In genomic region chr15:46766021-46766420, GRCh38 we compare ENCODE assay signal across 21 cellular contexts.
A peak's percentile ranks its signal among the peaks of the same experiment; 100 is the strongest.
DNase-seq lines count a peak whose midpoint lies in the region; ATAC-seq and TF ChIP-seq lines count a peak whose summit lies in the region.
"Had no signal": no experiment of that assay in that cellular context is flagged by ENCODE, and none has a peak within 500 bp of the region (broad histone marks: within the 10 kb centered on the region; RNA-seq: fewer than 3 reads in every experiment).

No MANE protein-coding gene starts in this region.

- no peaks in the 10 kb centered on the region for H3K36me3 ChIP-seq in Caco-2 (ENCODE audit: control insufficient read depth, insufficient read depth, low read length)
- H3K36me3 ChIP-seq in mesendoderm (ENCODE audit: control insufficient read depth, insufficient read depth, low read length): no peaks in the 10 kb centered on the region
- H3K36me3 ChIP-seq in trophoblast cell (ENCODE audit: control insufficient read depth in 1 of 2, insufficient read depth in 2 of 2, low read length in 2 of 2): no peaks in the 10 kb centered on the region
- H3K36me3 ChIP-seq: BLaER1 treated with 17β-estradiol and CSF1 and Interleukin-3, amounts not matched to agents 10 nM and 100 nM had no signal

- no peak for ATAC-seq in left lobe of liver
- ATAC-seq: A549; CD8-positive, alpha-beta T cell; GM12878 had no signal

- H3K9me3 ChIP-seq in Caco-2: peaks cover 20% of the 10 kb centered on the region; the same call in 1 of the 2 replicates
- H3K9me3 ChIP-seq in trophoblast cell (ENCODE audit: insufficient read depth, low read depth, low read length): peaks cover 5% of the 10 kb centered on the region
- H3K9me3 ChIP-seq: A549 had no signal

- H4K12ac ChIP-seq in trophoblast cell (ENCODE audit: low read depth, low read length): no peak overlapping the region

- TF ChIP-seq CTCF in Caco-2 (IDR thresholded peaks at IDR 0.05; ENCODE audit: insufficient read depth in 1 of 2, low read depth in 1 of 2, low read length in 1 of 2, severe bottlenecking in 1 of 2, unreplicated experiment in 1 of 2) (no peak), nephron progenitor cell (IDR thresholded peaks at IDR 0.05) (no peak)

- H3K4me3 ChIP-seq in Caco-2 (ENCODE audit: low read depth, low read length): no peak overlapping the region
- H3K4me3 ChIP-seq in mesendoderm (ENCODE audit: low read length): no peak overlapping the region
- no peak overlapping the region for H3K4me3 ChIP-seq in trophoblast cell (ENCODE audit: low read depth, low read length)
- H3K4me3 ChIP-seq: A549; BLaER1 treated with 17β-estradiol and CSF1 and Interleukin-3, amounts not matched to agents 10 nM and 100 nM; GM12878 had no signal

- H3K27me3 ChIP-seq in Caco-2 (replicated peaks; ENCODE audit: control insufficient read depth, insufficient read depth, low read length): no peaks in the 10 kb centered on the region
- no peaks in the 10 kb centered on the region for H3K27me3 ChIP-seq in mesendoderm (ENCODE audit: insufficient read depth, low read length, poor library complexity)
- H3K27me3 ChIP-seq in trophoblast cell (ENCODE audit: insufficient read depth, low read length): no peaks in the 10 kb centered on the region
- H3K27me3 ChIP-seq: BLaER1 treated with 17β-estradiol and CSF1 and Interleukin-3, amounts not matched to agents 10 nM and 100 nM had no signal

- H2AFZ ChIP-seq in trophoblast cell (ENCODE audit: insufficient read depth, low read length, poor library complexity): no peak overlapping the region

- no peak overlapping the region for H2AK5ac ChIP-seq in mesendoderm (ENCODE audit: low read length)
- H2AK5ac ChIP-seq in trophoblast cell (ENCODE audit: low read length): no peak overlapping the region

- H3K4me1 Mint-ChIP-seq in Caco-2 (ENCODE audit: low read depth, unreplicated experiment) (no peaks in the 10 kb centered on the region), nephron progenitor cell (peaks cover 6% of the 10 kb centered on the region)
- H3K4me1 Mint-ChIP-seq: B cell had no signal

- H3K4me2 ChIP-seq in mesendoderm (ENCODE audit: low read length): no peak overlapping the region
- no peak overlapping the region for H3K4me2 ChIP-seq in trophoblast cell (ENCODE audit: low read length)
- H3K4me2 ChIP-seq: A549; BLaER1 treated with 17β-estradiol and CSF1 and Interleukin-3, amounts not matched to agents 10 nM and 100 nM had no signal

- H3K79me2 ChIP-seq in mesendoderm (ENCODE audit: control insufficient read depth, insufficient read depth, low read length) (no peaks in the 10 kb centered on the region), trophoblast cell (ENCODE audit: control insufficient read depth, insufficient read depth, low read length, poor library complexity) (no peaks in the 10 kb centered on the region)

- no peak overlapping the region for H2BK12ac ChIP-seq in trophoblast cell (ENCODE audit: low read length)

- H3K14ac ChIP-seq in trophoblast cell (ENCODE audit: low read length): no peak overlapping the region

- H3K4me1 ChIP-seq in Caco-2: peaks cover 15% of the 10 kb centered on the region
- H3K4me1 ChIP-seq in mesendoderm (ENCODE audit: control insufficient read depth, low read depth, low read length): no peaks in the 10 kb centered on the region
- H3K4me1 ChIP-seq in trophoblast cell (ENCODE audit: control insufficient read depth in 1 of 2, insufficient read depth in 2 of 2, low read length in 2 of 2): no peaks in the 10 kb centered on the region
- H3K4me1 ChIP-seq: A549; BLaER1 treated with 17β-estradiol and CSF1 and Interleukin-3, amounts not matched to agents 10 nM and 100 nM had no signal

- no TSS peak for BruUV-seq in Caco-2 (replicated peaks; lab: Mats Ljungman, UMichigan)

- H3K27me3 Mint-ChIP-seq in Caco-2 (ENCODE audit: insufficient read depth, unreplicated experiment): no peaks in the 10 kb centered on the region
- no peaks in the 10 kb centered on the region for H3K27me3 Mint-ChIP-seq in nephron progenitor cell (ENCODE audit: low read depth, poor library complexity)
- H3K27me3 Mint-ChIP-seq: B cell; CD4-positive, alpha-beta T cell had no signal

- no peak overlapping the region for H3K18ac ChIP-seq in mesendoderm (ENCODE audit: low read length)
- no peak overlapping the region for H3K18ac ChIP-seq in trophoblast cell (ENCODE audit: low read length)

- intact Hi-C loops in Caco-2 (cut with micrococcal nuclease; ENCODE audit: unreplicated experiment): loop anchor here (1.0 kb wide), 1 partner anchor 44 kb away; no protein-coding TSS in a partner anchor

- no peak overlapping the region for H2BK120ac ChIP-seq in mesendoderm (ENCODE audit: low read depth, low read length)
- H2BK120ac ChIP-seq in trophoblast cell (ENCODE audit: insufficient read depth, low read length, poor library complexity): no peak overlapping the region

- H3K56ac ChIP-seq in mesendoderm (ENCODE audit: low read length): peak overlapping the region; percentile 19

- CTCF ChIA-PET in Caco-2 (lab: Charles Lee): no interaction called here

- H3K36me3 Mint-ChIP-seq in Caco-2 (ENCODE audit: insufficient read depth, unreplicated experiment) (peaks cover 11% of the 10 kb centered on the region), nephron progenitor cell (ENCODE audit: low read depth) (peaks cover 23% of the 10 kb centered on the region)
- H3K36me3 Mint-ChIP-seq: CD8-positive, alpha-beta T cell had no signal

- no peak overlapping the region for H3K4me3 Mint-ChIP-seq in Caco-2 (ENCODE audit: unreplicated experiment)
- H3K4me3 Mint-ChIP-seq in nephron progenitor cell: no peak overlapping the region
- H3K4me3 Mint-ChIP-seq: B cell; CD4-positive, alpha-beta T cell; CD8-positive, alpha-beta T cell had no signal

- H3K9ac ChIP-seq in mesendoderm (ENCODE audit: low read length) (no peak overlapping the region), trophoblast cell (ENCODE audit: low read length) (no peak overlapping the region)
- H3K9ac ChIP-seq: BLaER1 treated with 17β-estradiol and CSF1 and Interleukin-3, amounts not matched to agents 10 nM and 100 nM had no signal

- H3K27ac ChIP-seq in mesendoderm (ENCODE audit: low read depth, low read length) (no peak overlapping the region), trophoblast cell (ENCODE audit: low read depth, low read length) (no peak overlapping the region)
- H3K27ac ChIP-seq: 22Rv1; A549; BLaER1 treated with 17β-estradiol and CSF1 and Interleukin-3, amounts not matched to agents 10 nM and 100 nM; C4-2B had no signal

- H4K8ac ChIP-seq in mesendoderm (ENCODE audit: low read depth, low read length) (no peak overlapping the region), trophoblast cell (ENCODE audit: low read depth, low read length) (no peak overlapping the region)

- H3K27ac Mint-ChIP-seq in Caco-2 (ENCODE audit: unreplicated experiment) (peak overlapping the region; percentile 26), nephron progenitor cell (peak overlapping the region; percentile 24)
- H3K27ac Mint-ChIP-seq: B cell; CD4-positive, alpha-beta T cell; CD8-positive, alpha-beta T cell had no signal

- no CpG with 5 or more reads among the region's 2 CpGs for WGBS in mesendoderm (ENCODE audit: extremely low coverage, insufficient coverage, low lambda C conversion rate)
- no CpG with 5 or more reads among the region's 2 CpGs for WGBS in trophoblast cell (ENCODE audit: extremely low coverage, insufficient coverage, insufficient read length)

- H3K23ac ChIP-seq in mesendoderm (ENCODE audit: low read length) (no peak overlapping the region), trophoblast cell (ENCODE audit: low read length) (no peak overlapping the region)

- no peak overlapping the region for H4K91ac ChIP-seq in trophoblast cell (ENCODE audit: low read depth, low read length)

- no peak overlapping the region for H2BK15ac ChIP-seq in mesendoderm (replicated peaks; ENCODE audit: low read depth)

- H3K9me3 Mint-ChIP-seq in Caco-2 (ENCODE audit: unreplicated experiment): peaks cover 14% of the 10 kb centered on the region
- H3K9me3 Mint-ChIP-seq in nephron progenitor cell: peaks cover 46% of the 10 kb centered on the region

- no peak overlapping the region for H3K4ac ChIP-seq in mesendoderm (ENCODE audit: low read depth, low read length)
- H3K4ac ChIP-seq in trophoblast cell (ENCODE audit: low read depth, low read length): no peak overlapping the region

- no peak overlapping the region for H4K5ac ChIP-seq in mesendoderm (ENCODE audit: low read length)

- H2BK5ac ChIP-seq in mesendoderm (ENCODE audit: low read length): no peak overlapping the region
- H2BK5ac ChIP-seq in trophoblast cell (ENCODE audit: low read depth, low read length, poor library complexity): no peak overlapping the region

- DNase-seq in Caco-2: peak in 1 of 2 experiments; percentile 11
- DNase-seq in mesendoderm: peak; percentile 55
- no peak for DNase-seq in nephron progenitor cell
- no peak for DNase-seq in trophoblast cell
- no peak for DNase-seq in left lobe of liver (ENCODE audit: low spot score)
- DNase-seq: AML-193; CD4-positive, alpha-beta T cell; CD8-positive, alpha-beta T cell; DMS 273 treated with DMSO at 0.1 percent for 48 hours; DMS153; DMS53; DMS79; DND-41; EL; GDM1 had no signal

- POLR2A ChIA-PET in Caco-2 (lab: Charles Lee): no interaction called here

- H3K79me1 ChIP-seq in mesendoderm (ENCODE audit: low read length): no peaks in the 10 kb centered on the region
- no peaks in the 10 kb centered on the region for H3K79me1 ChIP-seq in trophoblast cell (ENCODE audit: low read length)
